ENCODE assay signal across 8 cellular contexts in the genomic region with DNA sequence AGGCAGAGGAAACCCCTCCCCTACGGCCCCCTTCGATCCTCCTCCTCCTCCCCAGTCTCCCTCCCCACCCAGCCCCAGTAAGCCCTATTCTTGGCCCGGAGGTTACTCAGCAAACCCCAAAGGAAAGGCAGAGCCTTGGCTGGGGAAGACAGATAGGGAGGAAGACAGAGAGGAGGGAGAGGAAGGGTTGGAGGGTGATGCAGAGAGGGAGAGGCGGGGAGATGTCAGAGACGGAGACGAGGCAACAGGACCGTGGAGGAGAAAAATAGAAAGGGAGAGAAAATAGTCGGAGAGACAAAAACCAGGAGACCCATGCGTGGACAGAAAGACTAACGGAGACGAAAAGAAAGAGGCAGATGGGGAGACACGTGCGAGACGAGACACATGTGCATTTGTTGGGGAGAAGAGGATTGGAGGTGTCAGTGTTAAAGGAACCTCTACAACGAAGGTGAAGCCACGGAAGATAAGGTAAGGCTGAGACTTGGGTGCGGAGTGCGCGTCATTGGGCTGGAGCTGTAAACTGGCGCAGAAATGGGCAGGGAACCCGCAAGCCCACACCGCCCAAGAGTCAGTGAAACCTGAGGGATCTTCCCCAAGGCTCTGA. TPM values are rescaled to one million over a fixed set of nuclear protein-coding genes. Genes with fewer than 3 reads are reported as not detected.
DNase-seq lines count a peak whose midpoint lies in the region; ATAC-seq and TF ChIP-seq lines count a peak whose summit lies in the region.

No MANE protein-coding gene starts in this region.

- H3K9ac ChIP-seq in iPS-15b (ENCODE audit: low read depth, low read length) (no peak overlapping the region), stomach smooth muscle (ENCODE audit: low read length in 2 of 2) (peak overlapping the region; percentile 60 to 68)

- peak overlapping the region; percentile 98 for H3K4me3 Mint-ChIP-seq in activated T-helper 17 cell treated with anti-CD3 and anti-CD28 coated beads, Interleukin-2, amount 50 U/mL, for 72 hours

- peaks cover 73% of the 10 kb centered on the region for H3K36me3 Mint-ChIP-seq in activated T-helper 17 cell treated with anti-CD3 and anti-CD28 coated beads, Interleukin-2, amount 50 U/mL, for 72 hours (ENCODE audit: low read depth)

- H3K4me3 ChIP-seq in BJ (ENCODE audit: low read depth, low read length) = peak overlapping the region; percentile 96
- peak overlapping the region; percentile 43 for H3K4me3 ChIP-seq in HEK293 (ENCODE audit: low read depth, low read length)
- H3K4me3 ChIP-seq in iPS-15b (ENCODE audit: low read depth, low read length) = peak overlapping the region; percentile 52
- H3K4me3 ChIP-seq in stomach smooth muscle (ENCODE audit: low read length in 2 of 2) = peak overlapping the region; percentile 81 to 84

- H3K9me3 ChIP-seq in HEK293 (ENCODE audit: control insufficient read depth, insufficient read depth, low read depth, low read length) (no peaks in the 10 kb centered on the region), iPS-15b (ENCODE audit: control insufficient read depth, insufficient read depth, low read length) (no peaks in the 10 kb centered on the region), stomach smooth muscle (ENCODE audit: control insufficient read depth in 2 of 2, low read length in 2 of 2) (no peaks in the 10 kb centered on the region)

- H3K9me3 Mint-ChIP-seq in activated T-helper 17 cell treated with anti-CD3 and anti-CD28 coated beads, Interleukin-2, amount 50 U/mL, for 72 hours = no peaks in the 10 kb centered on the region

- H3K27me3 ChIP-seq in BJ (ENCODE audit: control insufficient read depth, insufficient read depth, low read length) = no peaks in the 10 kb centered on the region
- peaks cover 19% of the 10 kb centered on the region for H3K27me3 ChIP-seq in iPS-15b (ENCODE audit: control insufficient read depth, insufficient read depth, low read length)
- H3K27me3 ChIP-seq in stomach smooth muscle (ENCODE audit: control insufficient read depth in 1 of 2, insufficient read depth in 2 of 2, low read length in 2 of 2) = no peaks in the 10 kb centered on the region

- H3K4me1 ChIP-seq in HEK293 (ENCODE audit: control insufficient read depth, insufficient read depth, low read length) = peaks cover 5% of the 10 kb centered on the region; the same call in 1 of the 2 replicates
- H3K4me1 ChIP-seq in iPS-15b (ENCODE audit: control insufficient read depth, insufficient read depth, low read length) = peaks cover 3% of the 10 kb centered on the region
- peaks cover 29% of the 10 kb centered on the region for H3K4me1 ChIP-seq in stomach smooth muscle (ENCODE audit: control insufficient read depth, insufficient read depth, low read length)

- H3K4me1 Mint-ChIP-seq in activated T-helper 17 cell treated with anti-CD3 and anti-CD28 coated beads, Interleukin-2, amount 50 U/mL, for 72 hours = peaks cover 32% of the 10 kb centered on the region

- DNase-seq in BJ (ENCODE audit: low read depth) = no peak
- no peak for DNase-seq in effector CD4-positive, alpha-beta T cell
- DNase-seq in A172 (ENCODE audit: low spot score) = no peak
- DNase-seq in stimulated activated CD4-positive, alpha-beta T cell treated with anti-CD3 and anti-CD28 coated beads, Interleukin-12 subunit alpha, Interleukin-12 subunit beta, amount 100 ng/mL, for 4 hours = no peak

- no peaks in the 10 kb centered on the region for H3K27me3 Mint-ChIP-seq in activated T-helper 17 cell treated with anti-CD3 and anti-CD28 coated beads, Interleukin-2, amount 50 U/mL, for 72 hours

- CTCF ChIA-PET in BJ (lab: Yijun Ruan, JAX) (interaction anchor here (1.3 to 6.4 kb wide), 6 partner anchors 15 to 143 kb away, joined by 4 to 69 read pairs (median 12); partner anchors contain the start of gene B3GNT8), HEK293 (lab: Yijun Ruan, JAX) (interaction anchor here (0.6 to 5.3 kb wide), 8 partner anchors 13 to 716 kb away, joined by 3 to 64 read pairs (median 6); partner anchors contain the start of genes B9D2 and RAB4B)

- no peak for TF ChIP-seq CTCF in BJ (IDR thresholded peaks at IDR 0.05; ENCODE audit: insufficient read depth, low read depth, low read length)
- no peak for TF ChIP-seq CTCF in HEK293 (tag by site-specific recombination; IDR thresholded peaks at IDR 0.05)

- ATAC-seq in activated T-helper 17 cell treated with anti-CD3 and anti-CD28 coated beads, Interleukin-2, amount 50 U/mL, for 72 hours (replicated peaks) = no peak

- H3K36me3 ChIP-seq in BJ (ENCODE audit: control insufficient read depth, insufficient read depth, low read length) (peaks cover 4% of the 10 kb centered on the region), HEK293 (ENCODE audit: control insufficient read depth in 2 of 2, insufficient read depth in 1 of 2, low read length in 2 of 2) (peaks cover 21 to 22% of the 10 kb centered on the region in 2 experiments; a peak in 2 of 3 replicates), iPS-15b (ENCODE audit: control insufficient read depth, insufficient read depth, low read length) (no peaks in the 10 kb centered on the region), stomach smooth muscle (ENCODE audit: control insufficient read depth in 2 of 2, insufficient read depth in 2 of 2, low read length in 2 of 2) (peaks cover 4 to 8% of the 10 kb centered on the region in 2 donors)

- peak overlapping the region; percentile 94 for H3K27ac Mint-ChIP-seq in activated T-helper 17 cell treated with anti-CD3 and anti-CD28 coated beads, Interleukin-2, amount 50 U/mL, for 72 hours

- POLR2A ChIA-PET in BJ (lab: Charles Lee) (interaction anchor here (0.6 kb wide), 1 partner anchor 26 kb away, joined by 4 read pairs; no protein-coding TSS in a partner anchor), HEK293 (lab: Yijun Ruan, JAX) (interaction anchor here (0.6 to 3.1 kb wide), 6 partner anchors 13 to 42 kb away, joined by 3 to 73 read pairs (median 5); partner anchors contain the start of gene B9D2)

- no peak overlapping the region for H3K27ac ChIP-seq in HEK293 (ENCODE audit: extremely low read depth, low read depth, low read length)
- no peak overlapping the region for H3K27ac ChIP-seq in stomach smooth muscle (ENCODE audit: low read length)

TF ChIP-seq in HEK293, 187 proteins besides CTCF, POLR2A, EP300 and RAD21 (continues in another document):
- TF ChIP-seq ZNF133 (tag by site-specific recombination; IDR thresholded peaks at IDR 0.05) (no peak), ZNF292 (tag by site-specific recombination; IDR thresholded peaks at IDR 0.05; ENCODE audit: borderline replicate concordance, low read depth) (no peak), ZNF366 (tag by site-specific recombination; conservative IDR thresholded peaks at IDR 0.05) (peak; percentile 63), EGR2 (tag by site-specific recombination; IDR thresholded peaks at IDR 0.05; ENCODE audit: low read depth) (no peak), ZNF2 (tag by site-specific recombination; IDR thresholded peaks at IDR 0.05) (no peak), GLI2 (tag by site-specific recombination; IDR thresholded peaks at IDR 0.05; ENCODE audit: borderline replicate concordance, low read depth) (no peak), OSR2 (tag by site-specific recombination; IDR thresholded peaks at IDR 0.05) (no peak), ZSCAN16 (tag by site-specific recombination; IDR thresholded peaks at IDR 0.05) (no peak), ZNF555 (tag by site-specific recombination; conservative IDR thresholded peaks at IDR 0.05) (no peak), ZNF10 (tag by site-specific recombination; IDR thresholded peaks at IDR 0.05) (no peak), ZNF202 (tag by site-specific recombination; IDR thresholded peaks at IDR 0.05; ENCODE audit: borderline replicate concordance) (no peak), YY2 (tag by site-specific recombination; IDR thresholded peaks at IDR 0.05) (no peak)
- TF ChIP-seq, protein P1, sequence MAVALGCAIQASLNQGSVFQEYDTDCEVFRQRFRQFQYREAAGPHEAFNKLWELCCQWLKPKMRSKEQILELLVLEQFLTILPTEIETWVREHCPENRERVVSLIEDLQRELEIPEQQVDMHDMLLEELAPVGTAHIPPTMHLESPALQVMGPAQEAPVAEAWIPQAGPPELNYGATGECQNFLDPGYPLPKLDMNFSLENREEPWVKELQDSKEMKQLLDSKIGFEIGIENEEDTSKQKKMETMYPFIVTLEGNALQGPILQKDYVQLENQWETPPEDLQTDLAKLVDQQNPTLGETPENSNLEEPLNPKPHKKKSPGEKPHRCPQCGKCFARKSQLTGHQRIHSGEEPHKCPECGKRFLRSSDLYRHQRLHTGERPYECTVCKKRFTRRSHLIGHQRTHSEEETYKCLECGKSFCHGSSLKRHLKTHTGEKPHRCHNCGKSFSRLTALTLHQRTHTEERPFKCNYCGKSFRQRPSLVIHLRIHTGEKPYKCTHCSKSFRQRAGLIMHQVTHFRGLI (tag by site-specific recombination; IDR thresholded peaks at IDR 0.05) = no peak

RNA-seq across cellular contexts. Expression of gene TGFB1, which starts 2.9 kb away (rescaled TPM):
- 7.3 and 11.2 TPM in 2 replicates for polyA plus RNA-seq in BJ (2011; rRNA removed)
- polyA minus RNA-seq in BJ (2011; rRNA and poly(A)+ RNA removed) = 24.6 and 35.6 TPM in 2 replicates
- total RNA-seq in activated T-helper 17 cell treated with anti-CD3 and anti-CD28 coated beads, Interleukin-2, amount 50 U/mL, for 72 hours = 100 to 1,000 TPM; 107 to 158 TPM
- total RNA-seq in A172 (2014; rRNA removed; shearing (Covaris generic)) = 13.6 and 18.3 TPM in 2 replicates

RNA-seq across cellular contexts. Expression of gene B9D2, which starts 13.1 kb away (rescaled TPM):
- polyA plus RNA-seq in BJ (2011; rRNA removed) = 6.6 and 10.9 TPM in 2 replicates
- 2.1 and 2.5 TPM in 2 replicates for polyA minus RNA-seq in BJ (2011; rRNA and poly(A)+ RNA removed)
- 1 to 10 TPM; 6.7 to 9.5 TPM for total RNA-seq in activated T-helper 17 cell treated with anti-CD3 and anti-CD28 coated beads, Interleukin-2, amount 50 U/mL, for 72 hours
- 4.5 and 13.5 TPM in 2 replicates for total RNA-seq in A172 (2014; rRNA removed; shearing (Covaris generic))

RNA-seq across cellular contexts. Expression of gene TMEM91, which starts 25.5 kb away (rescaled TPM):
- 3.2 and 5.1 TPM in 2 replicates for polyA plus RNA-seq in BJ (2011; rRNA removed)
- polyA minus RNA-seq in BJ (2011; rRNA and poly(A)+ RNA removed) = 4.6 and 7.7 TPM in 2 replicates
- total RNA-seq in activated T-helper 17 cell treated with anti-CD3 and anti-CD28 coated beads, Interleukin-2, amount 50 U/mL, for 72 hours = 10 to 100 TPM in 1 of 2 donors, 1 to 10 TPM in 1; 3.5 to 15.1 TPM
- total RNA-seq in A172 (2014; rRNA removed; shearing (Covaris generic)) = 0.98 and 2.1 TPM in 2 replicates

RNA-seq across cellular contexts. Expression of gene CCDC97, which starts 40.9 kb away (rescaled TPM):
- 7.2 and 10.3 TPM in 2 replicates for polyA plus RNA-seq in BJ (2011; rRNA removed)
- polyA minus RNA-seq in BJ (2011; rRNA and poly(A)+ RNA removed) = 8.2 and 11.0 TPM in 2 replicates
- 10 to 100 TPM; 35.1 to 40.9 TPM for total RNA-seq in activated T-helper 17 cell treated with anti-CD3 and anti-CD28 coated beads, Interleukin-2, amount 50 U/mL, for 72 hours
- 8.3 and 8.9 TPM in 2 replicates for total RNA-seq in A172 (2014; rRNA removed; shearing (Covaris generic))

RNA-seq across cellular contexts. Expression of gene EXOSC5, which starts 46.3 kb away (rescaled TPM):
- polyA plus RNA-seq in BJ (2011; rRNA removed) = 16.5 and 24.7 TPM in 2 replicates
- polyA minus RNA-seq in BJ (2011; rRNA and poly(A)+ RNA removed) = 4.5 and 5.9 TPM in 2 replicates
- 10 to 100 TPM; 33.0 to 58.7 TPM for total RNA-seq in activated T-helper 17 cell treated with anti-CD3 and anti-CD28 coated beads, Interleukin-2, amount 50 U/mL, for 72 hours
- total RNA-seq in A172 (2014; rRNA removed; shearing (Covaris generic)) = 33.5 and 36.7 TPM in 2 replicates

Comparison
In these comparisons a context has a peak if more than half of its experiments do, and no peak if none do; other contexts are left out.
1. H3K4me3 ChIP-seq: peak in every context shown above with its lines; median percentile 96 in BJ; 82 in stomach smooth muscle; 52 in iPS-15b; 43 in HEK293.